In genomic region chr4:185149392-185149791, GRCh38 we compare ENCODE assay signal across 1 cellular context.
TF ChIP-seq lines count a peak whose summit lies in the region.

No MANE protein-coding gene starts in this region.

TF ChIP-seq in IMR-90, 13 proteins besides CTCF, POLR2A, EP300 and RAD21 (continued from another document):
- TF ChIP-seq USF2 (IDR thresholded peaks at IDR 0.05; ENCODE audit: low read depth, low read length) (no peak), SMC3 (IDR thresholded peaks at IDR 0.05; ENCODE audit: low read depth, low read length) (no peak), NFE2L2 (IDR thresholded peaks at IDR 0.05; ENCODE audit: low read depth, low read length) (no peak), MAFK (IDR thresholded peaks at IDR 0.05; ENCODE audit: low read depth, low read length) (no peak), RCOR1 (IDR thresholded peaks at IDR 0.05; ENCODE audit: insufficient replicate concordance, low read length) (no peak), CEBPB (IDR thresholded peaks at IDR 0.05; ENCODE audit: low read depth, low read length) (no peak)
